In the genomic region with DNA sequence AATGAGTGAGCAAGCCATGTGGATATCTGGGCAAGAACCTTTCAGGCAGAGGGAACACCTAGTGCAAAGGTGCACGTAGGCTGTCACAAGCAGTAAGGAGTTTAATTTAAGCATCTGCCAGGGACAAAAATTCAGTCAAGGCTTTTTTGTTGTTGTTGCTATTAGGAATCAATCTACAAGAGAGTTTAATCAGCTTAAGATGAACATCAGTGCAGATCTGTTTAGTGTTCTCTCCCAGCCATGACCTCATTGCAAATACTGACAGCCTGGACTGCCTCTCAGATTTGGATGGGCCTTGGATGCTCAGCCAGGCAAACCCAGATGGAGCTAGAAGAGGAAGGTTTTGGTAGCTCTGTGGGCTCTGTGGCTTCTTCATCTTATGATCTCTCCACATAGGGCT, we compare ENCODE assay signal across 23 cellular contexts. TPM values are rescaled to one million over a fixed set of nuclear protein-coding genes. Genes with fewer than 3 reads are reported as not detected.
A peak's percentile ranks its signal among the peaks of the same experiment; 100 is the strongest.
DNase-seq lines count a peak whose midpoint lies in the region; ATAC-seq and TF ChIP-seq lines count a peak whose summit lies in the region.
"Had no signal": no experiment of that assay in that cellular context is flagged by ENCODE, and none has a peak within 500 bp of the region (broad histone marks: within the 10 kb centered on the region; RNA-seq: fewer than 3 reads in every experiment).

No MANE protein-coding gene starts in this region.

- no peak overlapping the region for H3K23ac ChIP-seq in IMR-90 (ENCODE audit: low read depth, low read length)

- H3K4me3 ChIP-seq in IMR-90 (ENCODE audit: insufficient read depth, low read depth, low read length) = no peak overlapping the region
- no peak overlapping the region for H3K4me3 ChIP-seq in PC-9
- H3K4me3 ChIP-seq: GM23338 had no signal

- H3K4me1 ChIP-seq in IMR-90 (ENCODE audit: control insufficient read depth, insufficient read depth, low read length) (peaks cover 4% of the 10 kb centered on the region), PC-9 (replicated peaks; ENCODE audit: insufficient read depth) (peaks cover 8% of the 10 kb centered on the region)

- H4K8ac ChIP-seq in IMR-90 (ENCODE audit: low read depth in 2 of 2, low read length in 2 of 2) = no peak overlapping the region

- no peak overlapping the region for H4K5ac ChIP-seq in IMR-90 (ENCODE audit: low read depth, low read length)

- 100% methylated on average over 1 of the region's 1 CpG; no CpG with 5 or more reads in 1 of the 2 experiments for WGBS in IMR-90 (ENCODE audit: extremely low coverage in 2 of 2, insufficient read length in 1 of 2), 2 experiments

- no peaks in the 10 kb centered on the region for H3F3A ChIP-seq in PC-9 (ENCODE audit: insufficient read depth, low read depth)

- H3K4ac ChIP-seq in IMR-90 (ENCODE audit: low read depth, low read length) = no peak overlapping the region

- H3K79me2 ChIP-seq in PC-9 (ENCODE audit: low read depth) = peaks cover 8% of the 10 kb centered on the region

- no peak for ATAC-seq in activated CD4-positive, alpha-beta T cell treated with anti-CD3 and anti-CD28 coated beads for 36 hours
- no peak for ATAC-seq in IMR-90 (ENCODE audit: low read depth)
- no peak for ATAC-seq in SK-N-SH treated with all-trans-retinoic acid at 6 μM for 48 hours
- ATAC-seq in naive thymus-derived CD8-positive, alpha-beta T cell = no peak
- no peak for ATAC-seq in GM21717 (IDR thresholded peaks at IDR 0.05; ENCODE audit: unreplicated experiment)
- ATAC-seq: GM23338 had no signal

- H3K4me1 Mint-ChIP-seq in activated CD4-positive, alpha-beta T cell treated with anti-CD3 and anti-CD28 coated beads for 36 hours = peaks cover 23% of the 10 kb centered on the region
- peaks cover 11 to 29% (median 26%) of the 10 kb centered on the region in 4 donors for H3K4me1 Mint-ChIP-seq in naive thymus-derived CD8-positive, alpha-beta T cell

- POLR2A ChIA-PET in activated CD4-positive, alpha-beta T cell treated with anti-CD3 and anti-CD28 coated beads for 36 hours (lab: Charles Lee) = no interaction called here
- POLR2A ChIA-PET in IMR-90 (lab: Charles Lee; ENCODE audit: unreplicated experiment) = no interaction called here
- POLR2A ChIA-PET in naive thymus-derived CD8-positive, alpha-beta T cell (lab: Charles Lee) = interaction anchor here (1.0 kb wide), 1 partner anchor 23 kb away, joined by 3 read pairs; no protein-coding TSS in a partner anchor
- POLR2A ChIA-PET in PC-9 (lab: Charles Lee; ENCODE audit: unreplicated experiment) = no interaction called here

- BruUV-seq in IMR-90 (replicated peaks; lab: Mats Ljungman, UMichigan) = no TSS peak
- BruUV-seq in PC-9 (replicated peaks; lab: Mats Ljungman, UMichigan) = no TSS peak

- H3K36me3 ChIP-seq in IMR-90 (ENCODE audit: control insufficient read depth, insufficient read depth, low read length) (no peaks in the 10 kb centered on the region), PC-9 (ENCODE audit: low read depth) (no peaks in the 10 kb centered on the region)

- in situ Hi-C loops in IMR-90 (cut with MboI; ENCODE audit: low sequenced_read_pairs) = loop anchor here (25.0 kb wide), 1 partner anchor 528 kb away; no protein-coding TSS in a partner anchor

- no peak for DNase-seq in activated CD4-positive, alpha-beta T cell treated with anti-CD3 and anti-CD28 coated beads for 36 hours
- no peak for DNase-seq in activated CD4-positive, alpha-beta T cell treated with anti-CD3 and anti-CD28 coated beads for 1 hour
- no peak for DNase-seq in IMR-90
- DNase-seq in naive thymus-derived CD8-positive, alpha-beta T cell = no peak
- DNase-seq in SW480 (ENCODE audit: low spot score) = no peak
- no peak for DNase-seq in PC-9
- DNase-seq: AML-193, DMS 273 treated with DMSO at 0.1 percent for 48 hours, DMS79 treated with DMSO at 0.1 percent for 48 hours, HCEC 1CT, NCI-H1092 treated with DMSO at 0.1 percent for 48 hours, NCI-H1436 treated with DMSO at 0.1 percent for 48 hours, NCI-H2029, NCI-H2227 treated with DMSO at 0.1 percent for 48 hours, NCI-H510A, NCI-H774, SIG-M5 had no signal

- no peak overlapping the region for H3K14ac ChIP-seq in IMR-90 (replicated peaks; ENCODE audit: low read depth, low read length)

- 0 out of 2 replicates have a peak overlapping the region, but pooled peaks have one; percentile 1 for H2BK20ac ChIP-seq in IMR-90 (ENCODE audit: low read depth, low read length)

- no peak overlapping the region for H3K4me2 ChIP-seq in IMR-90 (ENCODE audit: low read depth, low read length)
- no peak overlapping the region for H3K4me2 ChIP-seq in PC-9
- H3K4me2 ChIP-seq: GM23338, KMS-11 had no signal

- H2AK9ac ChIP-seq in IMR-90 (replicated peaks; ENCODE audit: low read depth, low read length, poor library complexity) = no peak overlapping the region

- no peaks in the 10 kb centered on the region for H3K9me3 Mint-ChIP-seq in activated CD4-positive, alpha-beta T cell treated with anti-CD3 and anti-CD28 coated beads for 36 hours (ENCODE audit: low read depth)
- no peaks in the 10 kb centered on the region for H3K9me3 Mint-ChIP-seq in naive thymus-derived CD8-positive, alpha-beta T cell
- H3K9me3 Mint-ChIP-seq: CD14-positive monocyte, GM23338 had no signal

- H3K27me3 ChIP-seq in IMR-90 (ENCODE audit: control insufficient read depth, insufficient read depth, low read length) (no peaks in the 10 kb centered on the region), PC-9 (ENCODE audit: insufficient read depth, low read depth) (no peaks in the 10 kb centered on the region)

- H4K20me1 ChIP-seq in IMR-90 (ENCODE audit: insufficient read depth, low read length) = no peaks in the 10 kb centered on the region
- H4K20me1 ChIP-seq in PC-9 (ENCODE audit: insufficient read depth) = no peaks in the 10 kb centered on the region

- H3K9me3 ChIP-seq in IMR-90 (ENCODE audit: control insufficient read depth, insufficient read depth, low read length) (no peaks in the 10 kb centered on the region), PC-9 (ENCODE audit: insufficient read depth, low read depth) (no peaks in the 10 kb centered on the region)

- intact Hi-C loops in activated CD4-positive, alpha-beta T cell treated with anti-CD3 and anti-CD28 coated beads for 36 hours (cut with DNase I, micrococcal nuclease) = loop anchor here in 1 of 2 experiments (5.0 to 10.0 kb wide), 2 partner anchors 203 to 400 kb away; partner anchors contain the start of gene MIOS
- intact Hi-C loops in IMR-90 (cut with micrococcal nuclease) (loop anchor here (10.0 kb wide), 1 partner anchor 540 kb away; no protein-coding TSS in a partner anchor), PC-9 (cut with micrococcal nuclease; ENCODE audit: unreplicated experiment) (loop anchor here (5.0 kb wide), 1 partner anchor 283 kb away; no protein-coding TSS in a partner anchor)

- H3K9me1 ChIP-seq in IMR-90 (ENCODE audit: insufficient read depth, low read length) = peaks cover 3% of the 10 kb centered on the region; the same call in 1 of the 2 replicates

- H3K9ac ChIP-seq in IMR-90 (ENCODE audit: low read depth, low read length) = no peak overlapping the region
- H3K9ac ChIP-seq: KMS-11 had no signal

- no peak overlapping the region for H4K91ac ChIP-seq in IMR-90 (ENCODE audit: insufficient read depth, low read depth, low read length)

- H3K27ac ChIP-seq in IMR-90 (ENCODE audit: insufficient read depth, low read length) (no peak overlapping the region), PC-9 (no peak overlapping the region)
- H3K27ac ChIP-seq: HL-60, KMS-11 had no signal

- no peak overlapping the region for H3K56ac ChIP-seq in IMR-90 (ENCODE audit: extremely low read depth, insufficient read depth, low read length)

- TF ChIP-seq RAD21 in IMR-90 (IDR thresholded peaks at IDR 0.05; ENCODE audit: low read length) = no peak

- TF ChIP-seq CTCF in IMR-90 (conservative IDR thresholded peaks at IDR 0.05; ENCODE audit: low read depth, low read length) (no peak), PC-9 (conservative IDR thresholded peaks at IDR 0.05) (no peak)

- no peaks in the 10 kb centered on the region for H3K9me2 ChIP-seq in PC-9 (ENCODE audit: insufficient read depth)

- H2BK5ac ChIP-seq in IMR-90 (ENCODE audit: low read depth, low read length, poor library complexity, severe bottlenecking) = no peak overlapping the region

- H2BK120ac ChIP-seq in IMR-90 (ENCODE audit: low read depth, low read length) = no peak overlapping the region

- peak overlapping the region; percentile 27 for H3K27ac Mint-ChIP-seq in activated CD4-positive, alpha-beta T cell treated with anti-CD3 and anti-CD28 coated beads for 36 hours
- peak overlapping the region in 8 of 10 donors; percentile 1 to 79 (median 42) for H3K27ac Mint-ChIP-seq in naive thymus-derived CD8-positive, alpha-beta T cell
- H3K27ac Mint-ChIP-seq: CD14-positive monocyte, GM23338 had no signal

- H2AK5ac ChIP-seq in IMR-90 (ENCODE audit: low read depth, low read length) = no peak overlapping the region

- CTCF ChIA-PET in activated CD4-positive, alpha-beta T cell treated with anti-CD3 and anti-CD28 coated beads for 36 hours (lab: Charles Lee) = interaction anchor here (0.9 to 2.4 kb wide), 6 partner anchors 11 to 284 kb away, joined by 3 to 8 read pairs (median 7); no protein-coding TSS in a partner anchor
- CTCF ChIA-PET in IMR-90 (lab: Yijun Ruan, JAX) = no interaction called here
- CTCF ChIA-PET in PC-9 (lab: Charles Lee) = no interaction called here

- TF ChIP-seq POLR2A in IMR-90 (IDR thresholded peaks at IDR 0.05; ENCODE audit: low read depth, low read length) = no peak

- H2BK15ac ChIP-seq in IMR-90 (ENCODE audit: low read depth, low read length) = no peak overlapping the region

- no peak overlapping the region for H2AFZ ChIP-seq in IMR-90 (replicated peaks; ENCODE audit: low read length, poor library complexity)
- no peak overlapping the region for H2AFZ ChIP-seq in PC-9
- H2AFZ ChIP-seq: GM23338 had no signal

- peaks cover 0 to 6% of the 10 kb centered on the region in 2 experiments; a peak in 2 of 4 replicates for H3K79me1 ChIP-seq in IMR-90 (ENCODE audit: low read depth in 1 of 2, low read length in 2 of 2)

- H3K27me3 Mint-ChIP-seq in activated CD4-positive, alpha-beta T cell treated with anti-CD3 and anti-CD28 coated beads for 36 hours = no peaks in the 10 kb centered on the region
- H3K27me3 Mint-ChIP-seq in naive thymus-derived CD8-positive, alpha-beta T cell = no peaks in the 10 kb centered on the region

- H3K18ac ChIP-seq in IMR-90 (ENCODE audit: low read depth, low read length) = no peak overlapping the region

- H3K36me3 Mint-ChIP-seq in activated CD4-positive, alpha-beta T cell treated with anti-CD3 and anti-CD28 coated beads for 36 hours (ENCODE audit: low read depth) = no peaks in the 10 kb centered on the region
- no peaks in the 10 kb centered on the region for H3K36me3 Mint-ChIP-seq in naive thymus-derived CD8-positive, alpha-beta T cell
- H3K36me3 Mint-ChIP-seq: CD14-positive monocyte had no signal

- H3K4me3 Mint-ChIP-seq in activated CD4-positive, alpha-beta T cell treated with anti-CD3 and anti-CD28 coated beads for 36 hours = no peak overlapping the region
- H3K4me3 Mint-ChIP-seq in naive thymus-derived CD8-positive, alpha-beta T cell = peak overlapping the region in 2 of 10 donors; percentile 21 to 52
- H3K4me3 Mint-ChIP-seq: CD14-positive monocyte, GM23338 had no signal

- dilution Hi-C loops in IMR-90 (cut with HindIII; ENCODE audit: low sequenced_read_pairs, unreplicated experiment) = no loop called here

RNA-seq across cellular contexts. Expression of gene GLCCI1, which starts 3.3 kb away (rescaled TPM):
- 10 to 100 TPM; 12.3 to 15.1 TPM for total RNA-seq in activated CD4-positive, alpha-beta T cell treated with anti-CD3 and anti-CD28 coated beads for 36 hours
- total RNA-seq in IMR-90 (2012; rRNA removed) (4.1 and 7.8 TPM in 2 replicates), PC-9 (2021) (34.3 and 42.1 TPM in 2 replicates)
- 6.2 and 8.9 TPM in 2 replicates for polyA plus RNA-seq in IMR-90 (2012; rRNA removed)
- polyA plus RNA-seq in IMR-90 (2012; cell fraction: cytosol; rRNA removed) = 2.3 and 3.1 TPM in 2 replicates
- polyA plus RNA-seq in IMR-90 (2012; cell fraction: nucleus; rRNA removed; ENCODE audit: low replicate concordance) = 6.2 and 20.3 TPM in 2 replicates
- total RNA-seq in naive thymus-derived CD8-positive, alpha-beta T cell = 10 to 100 TPM; 31.5 to 33.2 TPM
- 10 to 100 TPM in 2 of 3 donors, 1 to 10 TPM in 1; 9.0 to 30.8 (median 14.7) TPM for polyA plus RNA-seq in naive thymus-derived CD8-positive, alpha-beta T cell
